Comparison of ENCODE assay signal across 1 cellular context in the genomic region with DNA sequence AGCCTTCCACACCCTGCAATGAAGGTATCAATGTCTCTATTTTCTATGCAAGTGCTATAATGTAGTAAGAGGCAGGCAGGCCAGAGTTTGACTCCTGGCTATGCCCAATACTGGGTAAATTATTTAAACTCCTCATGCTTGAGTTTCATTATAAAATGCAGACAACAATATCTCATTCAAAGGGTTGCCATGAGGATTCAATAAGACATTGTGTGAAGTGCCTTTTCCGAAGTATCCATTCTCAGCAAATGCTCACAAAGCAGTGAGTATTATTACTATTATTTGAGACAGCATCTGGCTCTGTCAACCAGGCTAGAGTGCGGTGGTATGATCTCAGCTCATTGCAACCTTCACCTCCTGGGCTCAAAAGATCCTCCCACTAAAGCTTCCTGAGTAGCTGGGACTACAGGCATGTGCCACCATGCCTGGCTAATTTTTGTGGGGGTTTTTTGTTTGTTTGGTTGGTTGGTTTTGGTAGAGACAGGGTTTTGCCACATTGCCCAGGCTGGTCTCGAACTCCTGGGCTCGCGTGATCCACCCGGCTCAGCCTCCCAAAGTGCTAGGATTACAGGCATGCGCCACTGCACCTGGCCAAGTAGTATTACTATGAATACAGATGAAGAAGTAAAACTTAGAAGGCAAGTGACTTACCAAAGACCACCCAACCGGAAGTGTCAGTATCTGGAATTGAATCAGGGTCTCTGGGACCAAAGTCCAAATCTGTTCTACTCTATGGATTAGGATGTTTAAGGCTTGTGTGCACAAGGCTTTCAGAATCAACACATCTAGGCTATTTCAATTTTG.
TF ChIP-seq lines count a peak whose summit lies in the region.

No MANE protein-coding gene starts in this region.

TF ChIP-seq in HepG2, 621 proteins besides CTCF, POLR2A, EP300 and RAD21:
- TF ChIP-seq RNF219 (CRISPR knock-in tag; IDR thresholded peaks at IDR 0.05) (no peak), ZBTB49 (CRISPR knock-in tag; IDR thresholded peaks at IDR 0.05; ENCODE audit: borderline replicate concordance) (no peak), ZNF451 (CRISPR knock-in tag; IDR thresholded peaks at IDR 0.05) (no peak), CEBPZ (IDR thresholded peaks at IDR 0.05; ENCODE audit: low read length) (no peak), ZNF609 (CRISPR knock-in tag; IDR thresholded peaks at IDR 0.05; ENCODE audit: borderline replicate concordance) (no peak), RFXAP (CRISPR knock-in tag; IDR thresholded peaks at IDR 0.05; ENCODE audit: borderline replicate concordance) (no peak), PCBP1 (IDR thresholded peaks at IDR 0.05; ENCODE audit: borderline replicate concordance, low read depth, low read length) (no peak), IRF9 (CRISPR knock-in tag; IDR thresholded peaks at IDR 0.05; ENCODE audit: borderline replicate concordance) (no peak), ZNF607 (CRISPR knock-in tag; IDR thresholded peaks at IDR 0.05; ENCODE audit: borderline replicate concordance) (no peak), ZNF234 (CRISPR knock-in tag; conservative IDR thresholded peaks at IDR 0.05) (no peak), CENPX (CRISPR knock-in tag; IDR thresholded peaks at IDR 0.05) (no peak), SOX13 (IDR thresholded peaks at IDR 0.05) (no peak), SOX13 (CRISPR knock-in tag; conservative IDR thresholded peaks at IDR 0.05 in 1 of 2, IDR thresholded peaks at IDR 0.05 in 1 of 2) (no peak), ZNF12 (CRISPR knock-in tag; IDR thresholded peaks at IDR 0.05) (no peak), KLF9 (CRISPR knock-in tag; IDR thresholded peaks at IDR 0.05; ENCODE audit: low read depth) (no peak), KDM1A (CRISPR knock-in tag; IDR thresholded peaks at IDR 0.05) (no peak), TRIM24 (CRISPR knock-in tag; IDR thresholded peaks at IDR 0.05) (no peak)
- TF ChIP-seq, protein P1, sequence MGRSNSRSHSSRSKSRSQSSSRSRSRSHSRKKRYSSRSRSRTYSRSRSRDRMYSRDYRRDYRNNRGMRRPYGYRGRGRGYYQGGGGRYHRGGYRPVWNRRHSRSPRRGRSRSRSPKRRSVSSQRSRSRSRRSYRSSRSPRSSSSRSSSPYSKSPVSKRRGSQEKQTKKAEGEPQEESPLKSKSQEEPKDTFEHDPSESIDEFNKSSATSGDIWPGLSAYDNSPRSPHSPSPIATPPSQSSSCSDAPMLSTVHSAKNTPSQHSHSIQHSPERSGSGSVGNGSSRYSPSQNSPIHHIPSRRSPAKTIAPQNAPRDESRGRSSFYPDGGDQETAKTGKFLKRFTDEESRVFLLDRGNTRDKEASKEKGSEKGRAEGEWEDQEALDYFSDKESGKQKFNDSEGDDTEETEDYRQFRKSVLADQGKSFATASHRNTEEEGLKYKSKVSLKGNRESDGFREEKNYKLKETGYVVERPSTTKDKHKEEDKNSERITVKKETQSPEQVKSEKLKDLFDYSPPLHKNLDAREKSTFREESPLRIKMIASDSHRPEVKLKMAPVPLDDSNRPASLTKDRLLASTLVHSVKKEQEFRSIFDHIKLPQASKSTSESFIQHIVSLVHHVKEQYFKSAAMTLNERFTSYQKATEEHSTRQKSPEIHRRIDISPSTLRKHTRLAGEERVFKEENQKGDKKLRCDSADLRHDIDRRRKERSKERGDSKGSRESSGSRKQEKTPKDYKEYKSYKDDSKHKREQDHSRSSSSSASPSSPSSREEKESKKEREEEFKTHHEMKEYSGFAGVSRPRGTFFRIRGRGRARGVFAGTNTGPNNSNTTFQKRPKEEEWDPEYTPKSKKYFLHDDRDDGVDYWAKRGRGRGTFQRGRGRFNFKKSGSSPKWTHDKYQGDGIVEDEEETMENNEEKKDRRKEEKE (IDR thresholded peaks at IDR 0.05): no peak
- TF ChIP-seq, protein P2, sequence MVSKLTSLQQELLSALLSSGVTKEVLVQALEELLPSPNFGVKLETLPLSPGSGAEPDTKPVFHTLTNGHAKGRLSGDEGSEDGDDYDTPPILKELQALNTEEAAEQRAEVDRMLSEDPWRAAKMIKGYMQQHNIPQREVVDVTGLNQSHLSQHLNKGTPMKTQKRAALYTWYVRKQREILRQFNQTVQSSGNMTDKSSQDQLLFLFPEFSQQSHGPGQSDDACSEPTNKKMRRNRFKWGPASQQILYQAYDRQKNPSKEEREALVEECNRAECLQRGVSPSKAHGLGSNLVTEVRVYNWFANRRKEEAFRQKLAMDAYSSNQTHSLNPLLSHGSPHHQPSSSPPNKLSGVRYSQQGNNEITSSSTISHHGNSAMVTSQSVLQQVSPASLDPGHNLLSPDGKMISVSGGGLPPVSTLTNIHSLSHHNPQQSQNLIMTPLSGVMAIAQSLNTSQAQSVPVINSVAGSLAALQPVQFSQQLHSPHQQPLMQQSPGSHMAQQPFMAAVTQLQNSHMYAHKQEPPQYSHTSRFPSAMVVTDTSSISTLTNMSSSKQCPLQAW (CRISPR knock-in tag; IDR thresholded peaks at IDR 0.05): no peak
- TF ChIP-seq, protein P3, sequence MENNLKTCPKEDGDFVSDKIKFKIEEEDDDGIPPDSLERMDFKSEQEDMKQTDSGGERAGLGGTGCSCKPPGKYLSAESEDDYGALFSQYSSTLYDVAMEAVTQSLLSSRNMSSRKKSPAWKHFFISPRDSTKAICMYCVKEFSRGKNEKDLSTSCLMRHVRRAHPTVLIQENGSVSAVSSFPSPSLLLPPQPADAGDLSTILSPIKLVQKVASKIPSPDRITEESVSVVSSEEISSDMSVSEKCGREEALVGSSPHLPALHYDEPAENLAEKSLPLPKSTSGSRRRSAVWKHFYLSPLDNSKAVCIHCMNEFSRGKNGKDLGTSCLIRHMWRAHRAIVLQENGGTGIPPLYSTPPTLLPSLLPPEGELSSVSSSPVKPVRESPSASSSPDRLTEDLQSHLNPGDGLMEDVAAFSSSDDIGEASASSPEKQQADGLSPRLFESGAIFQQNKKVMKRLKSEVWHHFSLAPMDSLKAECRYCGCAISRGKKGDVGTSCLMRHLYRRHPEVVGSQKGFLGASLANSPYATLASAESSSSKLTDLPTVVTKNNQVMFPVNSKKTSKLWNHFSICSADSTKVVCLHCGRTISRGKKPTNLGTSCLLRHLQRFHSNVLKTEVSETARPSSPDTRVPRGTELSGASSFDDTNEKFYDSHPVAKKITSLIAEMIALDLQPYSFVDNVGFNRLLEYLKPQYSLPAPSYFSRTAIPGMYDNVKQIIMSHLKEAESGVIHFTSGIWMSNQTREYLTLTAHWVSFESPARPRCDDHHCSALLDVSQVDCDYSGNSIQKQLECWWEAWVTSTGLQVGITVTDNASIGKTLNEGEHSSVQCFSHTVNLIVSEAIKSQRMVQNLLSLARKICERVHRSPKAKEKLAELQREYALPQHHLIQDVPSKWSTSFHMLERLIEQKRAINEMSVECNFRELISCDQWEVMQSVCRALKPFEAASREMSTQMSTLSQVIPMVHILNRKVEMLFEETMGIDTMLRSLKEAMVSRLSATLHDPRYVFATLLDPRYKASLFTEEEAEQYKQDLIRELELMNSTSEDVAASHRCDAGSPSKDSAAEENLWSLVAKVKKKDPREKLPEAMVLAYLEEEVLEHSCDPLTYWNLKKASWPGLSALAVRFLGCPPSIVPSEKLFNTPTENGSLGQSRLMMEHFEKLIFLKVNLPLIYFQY (CRISPR knock-in tag; IDR thresholded peaks at IDR 0.05; ENCODE audit: borderline replicate concordance): no peak
- TF ChIP-seq, protein P4, sequence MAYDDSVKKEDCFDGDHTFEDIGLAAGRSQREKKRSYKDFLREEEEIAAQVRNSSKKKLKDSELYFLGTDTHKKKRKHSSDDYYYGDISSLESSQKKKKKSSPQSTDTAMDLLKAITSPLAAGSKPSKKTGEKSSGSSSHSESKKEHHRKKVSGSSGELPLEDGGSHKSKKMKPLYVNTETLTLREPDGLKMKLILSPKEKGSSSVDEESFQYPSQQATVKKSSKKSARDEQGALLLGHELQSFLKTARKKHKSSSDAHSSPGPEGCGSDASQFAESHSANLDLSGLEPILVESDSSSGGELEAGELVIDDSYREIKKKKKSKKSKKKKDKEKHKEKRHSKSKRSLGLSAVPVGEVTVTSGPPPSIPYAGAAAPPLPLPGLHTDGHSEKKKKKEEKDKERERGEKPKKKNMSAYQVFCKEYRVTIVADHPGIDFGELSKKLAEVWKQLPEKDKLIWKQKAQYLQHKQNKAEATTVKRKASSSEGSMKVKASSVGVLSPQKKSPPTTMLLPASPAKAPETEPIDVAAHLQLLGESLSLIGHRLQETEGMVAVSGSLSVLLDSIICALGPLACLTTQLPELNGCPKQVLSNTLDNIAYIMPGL (CRISPR knock-in tag; IDR thresholded peaks at IDR 0.05; ENCODE audit: borderline replicate concordance in 1 of 2, low read depth in 1 of 2): no peak
